Comparison of ENCODE assay signal across 12 cellular contexts in the genomic region with DNA sequence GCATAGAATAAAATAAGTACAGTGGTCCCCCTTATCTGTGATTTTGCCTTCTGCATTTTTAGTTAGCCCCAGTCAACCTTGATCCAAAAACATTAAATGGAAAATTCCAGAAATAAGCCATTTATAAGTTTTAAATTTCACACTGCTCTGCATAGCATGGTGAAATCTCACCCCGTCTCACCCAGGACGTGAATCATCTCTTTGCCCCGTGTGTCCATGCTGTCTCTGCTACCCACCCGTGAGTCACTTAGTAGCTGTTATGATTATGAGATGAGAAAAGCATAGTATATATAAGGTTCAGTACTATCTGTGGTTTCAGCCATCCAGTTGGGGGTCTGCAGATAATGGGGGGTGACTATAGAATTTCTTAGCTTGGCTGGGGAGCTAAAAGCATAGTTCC.
DNase-seq lines count a peak whose midpoint lies in the region; ATAC-seq and TF ChIP-seq lines count a peak whose summit lies in the region.
"Had no signal": no experiment of that assay in that cellular context is flagged by ENCODE, and none has a peak within 500 bp of the region (broad histone marks: within the 10 kb centered on the region; RNA-seq: fewer than 3 reads in every experiment).

No MANE protein-coding gene starts in this region.

- no peak overlapping the region for H3K4me3 ChIP-seq in AG09309 (ENCODE audit: control insufficient read depth, low read depth, low read length)
- H3K4me3 ChIP-seq: tibial nerve had no signal

- no peak for TF ChIP-seq CTCF in AG09309 (IDR thresholded peaks at IDR 0.05; ENCODE audit: control insufficient read depth, insufficient read depth, low read depth, low read length, missing control alignments)

- DNase-seq in AG09309 (ENCODE audit: low read depth) (peak; percentile 58), HPDE6-E6E7 (ENCODE audit: extremely low spot score) (peak; percentile 88), amniotic stem cell (lab: John Stamatoyannopoulos, UW) (peak; percentile 63), kidney tubule cell (ENCODE audit: low spot score) (peak; percentile 70), erythroblast (lab: John Stamatoyannopoulos, UW) (no peak)
- DNase-seq: KG1; NCI-H526; stimulated activated CD4-positive, alpha-beta T cell treated with anti-CD3 and anti-CD28 coated beads, Interleukin-4, amount 100 ng/mL, for 1 hour had no signal

- no peak for TF ChIP-seq POLR2A in erythroblast (IDR thresholded peaks at IDR 0.05; ENCODE audit: low read length)

- ATAC-seq in HG02588 (IDR thresholded peaks at IDR 0.05; ENCODE audit: unreplicated experiment) (no peak), GM18498 (IDR thresholded peaks at IDR 0.05; ENCODE audit: unreplicated experiment) (no peak), HG02870 (IDR thresholded peaks at IDR 0.05; ENCODE audit: unreplicated experiment) (no peak)

Comparison
In these comparisons a context has a peak if more than half of its experiments do, and no peak if none do; other contexts are left out.
1. DNase-seq: peak in AG09309 (single experiment), HPDE6-E6E7 (single experiment), amniotic stem cell (single experiment) and kidney tubule cell (single experiment); none in erythroblast (0 of 2).